Comparison of ENCODE assay signal across 22 cellular contexts in genomic region chr2:150028337-150028736, GRCh38.
"Had no signal": no experiment of that assay in that cellular context is flagged by ENCODE, and none has a peak within 500 bp of the region (broad histone marks: within the 10 kb centered on the region; RNA-seq: fewer than 3 reads in every experiment).

No MANE protein-coding gene starts in this region.

- H3K4me1 Mint-ChIP-seq: activated CD4-positive, alpha-beta T cell treated with anti-CD3 and anti-CD28 coated beads for 36 hours; central memory CD8-positive, alpha-beta T cell; stimulated activated effector memory CD8-positive, alpha-beta T cell treated with anti-CD3 and anti-CD28 coated beads, Interleukin-12 subunit alpha, Interleukin-12 subunit beta, amount 100 ng/mL, for 72 hours had no signal

- ATAC-seq: activated CD4-positive, alpha-beta T cell treated with anti-CD3 and anti-CD28 coated beads for 36 hours; gastroesophageal sphincter; left cardiac atrium; left ventricle myocardium superior; sciatic nerve; stimulated activated effector memory CD8-positive, alpha-beta T cell treated with anti-CD3 and anti-CD28 coated beads, Interleukin-12 subunit alpha, Interleukin-12 subunit beta, amount 100 ng/mL, for 72 hours had no signal

- H3K9me3 Mint-ChIP-seq: nephron had no signal

- H3K27me3 Mint-ChIP-seq: activated CD4-positive, alpha-beta T cell treated with anti-CD3 and anti-CD28 coated beads for 36 hours; activated naive CD8-positive, alpha-beta T cell; central memory CD8-positive, alpha-beta T cell; stimulated activated naive CD8-positive, alpha-beta T cell treated with anti-CD3 and anti-CD28 coated beads, Interleukin-15, Interleukin-2, amounts not matched to agents 100 ng/mL and 50 ng/mL, for 24 hours had no signal

- H3K27ac Mint-ChIP-seq: activated CD4-positive, alpha-beta T cell treated with anti-CD3 and anti-CD28 coated beads for 36 hours; activated naive CD8-positive, alpha-beta T cell; stimulated activated effector memory CD8-positive, alpha-beta T cell treated with anti-CD3 and anti-CD28 coated beads, Interleukin-12 subunit alpha, Interleukin-12 subunit beta, amount 100 ng/mL, for 72 hours; stimulated activated naive CD8-positive, alpha-beta T cell treated with anti-CD3 and anti-CD28 coated beads, Interleukin-15, Interleukin-2, amounts not matched to agents 100 ng/mL and 50 ng/mL, for 24 hours had no signal

- H3K36me3 Mint-ChIP-seq: activated naive CD8-positive, alpha-beta T cell; stimulated activated effector memory CD8-positive, alpha-beta T cell treated with anti-CD3 and anti-CD28 coated beads, Interleukin-12 subunit alpha, Interleukin-12 subunit beta, amount 100 ng/mL, for 72 hours had no signal

- DNase-seq: activated CD4-positive, alpha-beta T cell treated with anti-CD3 and anti-CD28 coated beads for 36 hours; activated CD4-positive, CD25-positive, alpha-beta regulatory T cell; activated effector memory CD4-positive, alpha-beta T cell treated with Interleukin-2 at 50 U/mL for 16 hours; activated naive CD4-positive, alpha-beta T cell treated with Interleukin-2 at 50 U/mL for 16 hours; aorta; effector CD8-positive, alpha-beta T cell; head of caudate nucleus; hippocampal formation; left cardiac atrium; left ventricle myocardium superior; ovary; retina; stimulated activated CD4-positive, alpha-beta T cell treated with anti-CD3 and anti-CD28 coated beads, Interleukin-4, amount 100 ng/mL, for 24 hours; substantia nigra; upper lobe of left lung had no signal

- H3K4me3 Mint-ChIP-seq: activated CD4-positive, alpha-beta T cell treated with anti-CD3 and anti-CD28 coated beads for 36 hours; activated naive CD8-positive, alpha-beta T cell; central memory CD8-positive, alpha-beta T cell; nephron; stimulated activated effector memory CD8-positive, alpha-beta T cell treated with anti-CD3 and anti-CD28 coated beads, Interleukin-12 subunit alpha, Interleukin-12 subunit beta, amount 100 ng/mL, for 72 hours; stimulated activated naive CD8-positive, alpha-beta T cell treated with anti-CD3 and anti-CD28 coated beads, Interleukin-15, Interleukin-2, amounts not matched to agents 100 ng/mL and 50 ng/mL, for 24 hours had no signal
